Comparison of ENCODE assay signal across 18 cellular contexts in genomic region chr6:47203968-47204611, GRCh38.
DNase-seq lines count a peak whose midpoint lies in the region; ATAC-seq and TF ChIP-seq lines count a peak whose summit lies in the region.
"Had no signal": no experiment of that assay in that cellular context is flagged by ENCODE, and none has a peak within 500 bp of the region (broad histone marks: within the 10 kb centered on the region; RNA-seq: fewer than 3 reads in every experiment).

No MANE protein-coding gene starts in this region.

- CTCF ChIA-PET in OCI-LY7 (lab: Charles Lee; ENCODE audit: unreplicated experiment) = no interaction called here

- H4K20me1 ChIP-seq in OCI-LY7 (ENCODE audit: insufficient read depth, low read length) (no peaks in the 10 kb centered on the region), hepatocyte (ENCODE audit: insufficient read depth, poor library complexity, severe bottlenecking) (no peaks in the 10 kb centered on the region)

- H3K27ac ChIP-seq in right atrium auricular region = no peak overlapping the region
- H3K27ac ChIP-seq in OCI-LY7 (ENCODE audit: low read depth, low read length, poor library complexity, severe bottlenecking) = no peak overlapping the region
- H3K27ac ChIP-seq in hepatocyte = peak overlapping the region; percentile 65
- no peak overlapping the region for H3K27ac ChIP-seq in esophagus muscularis mucosa (replicated peaks in 1 of 4)
- H3K27ac ChIP-seq: cardiac muscle cell, dorsolateral prefrontal cortex, prostate gland, skin epidermis, suprapubic skin had no signal

- DNase-seq in left ventricle myocardium superior (no peak), right atrium auricular region (ENCODE audit: low spot score) (no peak), OCI-LY7 (ENCODE audit: low spot score) (no peak), hepatocyte (ENCODE audit: low spot score) (no peak), esophagus muscularis mucosa (ENCODE audit: extremely low spot score) (no peak), GOT3 (lab: John Stamatoyannopoulos, UW) (no peak)
- DNase-seq in stimulated activated CD4-positive, alpha-beta T cell treated with anti-CD3 and anti-CD28 coated beads, Interleukin-2, amount 100 ng/mL, for 48 hours = no peak
- no peak for DNase-seq in stimulated activated CD4-positive, alpha-beta T cell treated with anti-CD3 and anti-CD28 coated beads, Interleukin-4, amount 100 ng/mL, for 24 hours
- DNase-seq: dorsolateral prefrontal cortex, erythroblast, left colon, NCI-H2171, NCI-H69, T-helper 9 cell had no signal

- no peaks in the 10 kb centered on the region for H3K79me2 ChIP-seq in OCI-LY7 (ENCODE audit: insufficient read depth, low read depth, low read length)
- no peaks in the 10 kb centered on the region for H3K79me2 ChIP-seq in hepatocyte

- no TSS peak for BruUV-seq in OCI-LY7 (replicated peaks; lab: Mats Ljungman, UMichigan)

- intact Hi-C loops in left ventricle myocardium superior (cut with micrococcal nuclease) (no loop called here), OCI-LY7 (cut with micrococcal nuclease; ENCODE audit: unreplicated experiment) (no loop called here), esophagus muscularis mucosa (cut with DNase I) (no loop called here)

- TF ChIP-seq EP300 in esophagus muscularis mucosa (IDR thresholded peaks at IDR 0.05) = no peak

- no peaks in the 10 kb centered on the region for H3K9me3 ChIP-seq in right atrium auricular region
- H3K9me3 ChIP-seq in OCI-LY7 (ENCODE audit: low read length) = no peaks in the 10 kb centered on the region
- no peaks in the 10 kb centered on the region for H3K9me3 ChIP-seq in hepatocyte (ENCODE audit: low read depth)
- H3K9me3 ChIP-seq in esophagus muscularis mucosa = no peaks in the 10 kb centered on the region
- H3K9me3 ChIP-seq: prostate gland, suprapubic skin had no signal

- H3K27me3 ChIP-seq in right atrium auricular region (no peaks in the 10 kb centered on the region), hepatocyte (no peaks in the 10 kb centered on the region), esophagus muscularis mucosa (no peaks in the 10 kb centered on the region)
- H3K27me3 ChIP-seq: cardiac muscle cell, suprapubic skin had no signal

- H3K36me3 ChIP-seq in right atrium auricular region = no peaks in the 10 kb centered on the region
- H3K36me3 ChIP-seq in OCI-LY7 (ENCODE audit: insufficient read depth, low read length) = no peaks in the 10 kb centered on the region
- H3K36me3 ChIP-seq in hepatocyte (replicated peaks; ENCODE audit: insufficient read depth, low read depth) = no peaks in the 10 kb centered on the region
- H3K36me3 ChIP-seq in esophagus muscularis mucosa = no peaks in the 10 kb centered on the region
- H3K36me3 ChIP-seq: cardiac muscle cell, prostate gland, suprapubic skin had no signal

- peak; percentile 22 for ATAC-seq in left ventricle myocardium superior
- ATAC-seq: left colon had no signal

- TF ChIP-seq CTCF in right atrium auricular region (IDR thresholded peaks at IDR 0.05) (no peak), OCI-LY7 (conservative IDR thresholded peaks at IDR 0.05; ENCODE audit: low read length) (no peak), hepatocyte (IDR thresholded peaks at IDR 0.05; ENCODE audit: poor library complexity) (no peak), esophagus muscularis mucosa (IDR thresholded peaks at IDR 0.05) (no peak)

- no peak for TF ChIP-seq POLR2A in esophagus muscularis mucosa (IDR thresholded peaks at IDR 0.05; ENCODE audit: low read depth)

- H3K4me3 ChIP-seq in right atrium auricular region (no peak overlapping the region), OCI-LY7 (ENCODE audit: low read depth, low read length, poor library complexity, severe bottlenecking) (no peak overlapping the region), hepatocyte (no peak overlapping the region), esophagus muscularis mucosa (no peak overlapping the region)
- H3K4me3 ChIP-seq: cardiac muscle cell, dorsolateral prefrontal cortex, prostate gland, skin epidermis, suprapubic skin had no signal

- H3K4me1 ChIP-seq in right atrium auricular region (no peaks in the 10 kb centered on the region), OCI-LY7 (ENCODE audit: insufficient read depth, low read length, poor library complexity, severe bottlenecking) (peaks cover 14% of the 10 kb centered on the region), hepatocyte (ENCODE audit: insufficient read depth) (peaks cover 5% of the 10 kb centered on the region), esophagus muscularis mucosa (no peaks in the 10 kb centered on the region)
- H3K4me1 ChIP-seq: prostate gland had no signal

- H2AFZ ChIP-seq in OCI-LY7 (ENCODE audit: low read length) (peak overlapping the region; percentile 89), hepatocyte (no peak overlapping the region)

- 50% methylated on average over 2 of the region's 2 CpGs for WGBS in hepatocyte (ENCODE audit: low lambda C conversion rate, missing lambda C conversion rate)
- WGBS in esophagus muscularis mucosa = 88% methylated on average over 2 of the region's 2 CpGs

- POLR2A ChIA-PET in OCI-LY7 (lab: Charles Lee) = interaction anchor here (0.7 to 1.2 kb wide), 3 partner anchors 9 to 101 kb away, joined by 3 read pairs; no protein-coding TSS in a partner anchor

- H3K9me2 ChIP-seq in OCI-LY7 (ENCODE audit: insufficient read depth, low read length) (no peaks in the 10 kb centered on the region), hepatocyte (replicated peaks; ENCODE audit: insufficient read depth) (no peaks in the 10 kb centered on the region)

- peak overlapping the region; percentile 41 for H3K4me2 ChIP-seq in OCI-LY7 (ENCODE audit: low read length)
- no peak overlapping the region for H3K4me2 ChIP-seq in hepatocyte
